1 cellular context compared by ENCODE assay signal in genomic region chr19:11496391-11497163, GRCh38.
TF ChIP-seq lines count a peak whose summit lies in the region.

No MANE protein-coding gene starts in this region.

TF ChIP-seq in K562, 482 proteins besides CTCF, POLR2A, EP300 and RAD21 (continues in another document):
- TF ChIP-seq DPF2 (IDR thresholded peaks at IDR 0.05), result peak; percentile 88
- peak; percentile 36; the same call in 1 of the 2 replicates for TF ChIP-seq ZNF316 (IDR thresholded peaks at IDR 0.05)
- TF ChIP-seq PURB (CRISPR knock-in tag; IDR thresholded peaks at IDR 0.05; ENCODE audit: low read depth), result no peak
- no peak for TF ChIP-seq SNIP1 (IDR thresholded peaks at IDR 0.05; ENCODE audit: low read depth)
- TF ChIP-seq, protein P1, sequence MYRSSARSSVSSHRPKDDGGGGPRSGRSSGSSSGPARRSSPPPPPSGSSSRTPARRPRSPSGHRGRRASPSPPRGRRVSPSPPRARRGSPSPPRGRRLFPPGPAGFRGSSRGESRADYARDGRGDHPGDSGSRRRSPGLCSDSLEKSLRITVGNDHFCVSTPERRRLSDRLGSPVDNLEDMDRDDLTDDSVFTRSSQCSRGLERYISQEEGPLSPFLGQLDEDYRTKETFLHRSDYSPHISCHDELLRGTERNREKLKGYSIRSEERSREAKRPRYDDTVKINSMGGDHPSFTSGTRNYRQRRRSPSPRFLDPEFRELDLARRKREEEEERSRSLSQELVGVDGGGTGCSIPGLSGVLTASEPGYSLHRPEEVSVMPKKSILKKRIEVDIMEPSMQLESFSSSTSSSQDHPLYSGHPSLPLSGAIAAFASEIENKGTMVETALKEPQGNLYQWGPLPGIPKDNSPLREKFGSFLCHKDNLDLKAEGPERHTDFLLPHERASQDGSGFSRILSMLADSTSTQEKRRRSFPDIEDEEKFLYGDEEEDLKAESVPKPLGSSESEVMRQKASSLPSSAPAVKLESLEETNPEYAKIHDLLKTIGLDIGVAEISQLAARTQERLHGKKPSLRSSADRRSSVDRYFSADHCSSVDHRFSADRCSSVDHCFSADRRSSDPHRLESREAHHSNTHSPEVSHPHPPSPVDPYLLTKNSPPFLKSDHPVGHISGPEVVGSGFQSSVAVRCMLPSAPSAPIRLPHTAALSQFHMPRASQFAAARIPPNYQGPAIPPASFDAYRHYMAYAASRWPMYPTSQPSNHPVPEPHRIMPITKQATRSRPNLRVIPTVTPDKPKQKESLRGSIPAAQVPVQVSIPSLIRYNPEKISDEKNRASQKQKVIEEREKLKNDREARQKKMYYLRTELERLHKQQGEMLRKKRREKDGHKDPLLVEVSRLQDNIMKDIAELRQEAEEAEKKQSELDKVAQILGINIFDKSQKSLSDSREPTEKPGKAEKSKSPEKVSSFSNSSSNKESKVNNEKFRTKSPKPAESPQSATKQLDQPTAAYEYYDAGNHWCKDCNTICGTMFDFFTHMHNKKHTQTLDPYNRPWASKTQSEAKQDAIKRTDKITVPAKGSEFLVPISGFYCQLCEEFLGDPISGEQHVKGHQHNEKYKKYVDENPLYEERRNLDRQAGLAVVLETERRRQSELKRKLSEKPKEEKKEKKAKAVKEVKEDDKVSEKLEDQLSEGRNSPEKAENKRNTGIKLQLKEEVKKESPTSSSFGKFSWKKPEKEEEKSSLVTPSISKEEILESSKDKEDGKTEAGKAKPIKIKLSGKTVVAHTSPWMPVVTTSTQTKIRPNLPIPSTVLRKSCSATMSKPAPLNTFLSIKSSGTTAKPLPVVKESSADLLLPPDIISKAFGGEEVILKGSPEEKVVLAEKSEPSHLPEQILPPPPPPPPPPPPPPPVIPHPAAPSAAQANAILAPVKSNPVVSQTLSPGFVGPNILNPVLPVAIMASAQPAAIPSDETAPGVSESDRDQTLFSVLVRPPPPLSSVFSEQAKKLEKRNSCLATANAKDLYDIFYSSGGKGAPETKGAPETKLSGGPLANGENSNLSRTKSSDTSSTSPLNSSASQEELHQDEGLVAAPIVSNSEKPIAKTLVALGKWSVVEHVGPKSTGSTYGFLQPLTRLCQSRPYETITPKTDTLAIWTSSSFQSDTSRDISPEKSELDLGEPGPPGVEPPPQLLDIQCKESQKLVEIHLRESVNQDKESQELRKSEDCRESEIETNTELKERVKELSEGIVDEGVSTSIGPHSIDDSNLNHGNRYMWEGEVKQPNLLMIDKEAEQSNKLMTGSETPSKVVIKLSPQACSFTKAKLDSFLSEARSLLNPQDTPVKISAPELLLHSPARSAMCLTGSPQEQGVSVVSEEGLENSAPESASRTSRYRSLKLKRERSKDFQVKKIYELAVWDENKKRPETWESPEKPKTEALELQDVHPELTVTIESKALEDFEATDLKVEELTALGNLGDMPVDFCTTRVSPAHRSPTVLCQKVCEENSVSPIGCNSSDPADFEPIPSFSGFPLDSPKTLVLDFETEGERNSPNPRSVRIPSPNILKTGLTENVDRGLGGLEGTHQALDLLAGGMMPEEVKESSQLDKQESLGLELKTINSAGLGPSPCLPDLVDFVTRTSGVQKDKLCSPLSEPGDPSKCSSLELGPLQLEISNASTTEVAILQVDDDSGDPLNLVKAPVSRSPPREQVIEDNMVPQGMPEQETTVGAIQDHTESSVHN (IDR thresholded peaks at IDR 0.05; ENCODE audit: borderline replicate concordance in 1 of 2, low read depth in 1 of 2), result no peak
- TF ChIP-seq BMI1 (IDR thresholded peaks at IDR 0.05; ENCODE audit: low read length), result no peak
- TF ChIP-seq ETS2 (tag; IDR thresholded peaks at IDR 0.05; ENCODE audit: borderline replicate concordance, poor library complexity, severe bottlenecking), result no peak
- peak; percentile 82; the same call in 1 of the 2 replicates for TF ChIP-seq RB1 (IDR thresholded peaks at IDR 0.05; ENCODE audit: low read depth)
- no peak for TF ChIP-seq CBX5 (IDR thresholded peaks at IDR 0.05; ENCODE audit: borderline replicate concordance, low read depth)
- TF ChIP-seq HCFC1 (IDR thresholded peaks at IDR 0.05; ENCODE audit: low read depth, low read length), result no peak
- no peak for TF ChIP-seq ZSCAN32 (CRISPR knock-in tag; IDR thresholded peaks at IDR 0.05)
- TF ChIP-seq SMARCA5 (IDR thresholded peaks at IDR 0.05), result peak; percentile 80; the same call in 1 of the 2 replicates
- no peak for TF ChIP-seq ETS1 (conservative IDR thresholded peaks at IDR 0.05; ENCODE audit: control insufficient read depth, low read depth, low read length)
- no peak for TF ChIP-seq NR1H2 (CRISPR knock-in tag; IDR thresholded peaks at IDR 0.05)
- TF ChIP-seq, protein P2, sequence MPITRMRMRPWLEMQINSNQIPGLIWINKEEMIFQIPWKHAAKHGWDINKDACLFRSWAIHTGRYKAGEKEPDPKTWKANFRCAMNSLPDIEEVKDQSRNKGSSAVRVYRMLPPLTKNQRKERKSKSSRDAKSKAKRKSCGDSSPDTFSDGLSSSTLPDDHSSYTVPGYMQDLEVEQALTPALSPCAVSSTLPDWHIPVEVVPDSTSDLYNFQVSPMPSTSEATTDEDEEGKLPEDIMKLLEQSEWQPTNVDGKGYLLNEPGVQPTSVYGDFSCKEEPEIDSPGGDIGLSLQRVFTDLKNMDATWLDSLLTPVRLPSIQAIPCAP (CRISPR knock-in tag; IDR thresholded peaks at IDR 0.05; ENCODE audit: borderline replicate concordance), result no peak
- TF ChIP-seq U2AF1 (optimal IDR thresholded peaks at IDR 0.05; ENCODE audit: low read depth, low read length), result no peak
- no peak for TF ChIP-seq ZNF561 (CRISPR knock-in tag; conservative IDR thresholded peaks at IDR 0.05)
- TF ChIP-seq NUFIP1 (IDR thresholded peaks at IDR 0.05; ENCODE audit: partially characterized antibody), result no peak
- no peak for TF ChIP-seq THRA (IDR thresholded peaks at IDR 0.05)
- no peak for TF ChIP-seq TARDBP (IDR thresholded peaks at IDR 0.05)
- TF ChIP-seq, protein P3, sequence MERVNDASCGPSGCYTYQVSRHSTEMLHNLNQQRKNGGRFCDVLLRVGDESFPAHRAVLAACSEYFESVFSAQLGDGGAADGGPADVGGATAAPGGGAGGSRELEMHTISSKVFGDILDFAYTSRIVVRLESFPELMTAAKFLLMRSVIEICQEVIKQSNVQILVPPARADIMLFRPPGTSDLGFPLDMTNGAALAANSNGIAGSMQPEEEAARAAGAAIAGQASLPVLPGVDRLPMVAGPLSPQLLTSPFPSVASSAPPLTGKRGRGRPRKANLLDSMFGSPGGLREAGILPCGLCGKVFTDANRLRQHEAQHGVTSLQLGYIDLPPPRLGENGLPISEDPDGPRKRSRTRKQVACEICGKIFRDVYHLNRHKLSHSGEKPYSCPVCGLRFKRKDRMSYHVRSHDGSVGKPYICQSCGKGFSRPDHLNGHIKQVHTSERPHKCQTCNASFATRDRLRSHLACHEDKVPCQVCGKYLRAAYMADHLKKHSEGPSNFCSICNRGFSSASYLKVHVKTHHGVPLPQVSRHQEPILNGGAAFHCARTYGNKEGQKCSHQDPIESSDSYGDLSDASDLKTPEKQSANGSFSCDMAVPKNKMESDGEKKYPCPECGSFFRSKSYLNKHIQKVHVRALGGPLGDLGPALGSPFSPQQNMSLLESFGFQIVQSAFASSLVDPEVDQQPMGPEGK (CRISPR knock-in tag; IDR thresholded peaks at IDR 0.05; ENCODE audit: borderline replicate concordance), result no peak
- TF ChIP-seq, protein P4, sequence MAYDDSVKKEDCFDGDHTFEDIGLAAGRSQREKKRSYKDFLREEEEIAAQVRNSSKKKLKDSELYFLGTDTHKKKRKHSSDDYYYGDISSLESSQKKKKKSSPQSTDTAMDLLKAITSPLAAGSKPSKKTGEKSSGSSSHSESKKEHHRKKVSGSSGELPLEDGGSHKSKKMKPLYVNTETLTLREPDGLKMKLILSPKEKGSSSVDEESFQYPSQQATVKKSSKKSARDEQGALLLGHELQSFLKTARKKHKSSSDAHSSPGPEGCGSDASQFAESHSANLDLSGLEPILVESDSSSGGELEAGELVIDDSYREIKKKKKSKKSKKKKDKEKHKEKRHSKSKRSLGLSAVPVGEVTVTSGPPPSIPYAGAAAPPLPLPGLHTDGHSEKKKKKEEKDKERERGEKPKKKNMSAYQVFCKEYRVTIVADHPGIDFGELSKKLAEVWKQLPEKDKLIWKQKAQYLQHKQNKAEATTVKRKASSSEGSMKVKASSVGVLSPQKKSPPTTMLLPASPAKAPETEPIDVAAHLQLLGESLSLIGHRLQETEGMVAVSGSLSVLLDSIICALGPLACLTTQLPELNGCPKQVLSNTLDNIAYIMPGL (CRISPR knock-in tag; IDR thresholded peaks at IDR 0.05), result no peak
- TF ChIP-seq, protein P5, sequence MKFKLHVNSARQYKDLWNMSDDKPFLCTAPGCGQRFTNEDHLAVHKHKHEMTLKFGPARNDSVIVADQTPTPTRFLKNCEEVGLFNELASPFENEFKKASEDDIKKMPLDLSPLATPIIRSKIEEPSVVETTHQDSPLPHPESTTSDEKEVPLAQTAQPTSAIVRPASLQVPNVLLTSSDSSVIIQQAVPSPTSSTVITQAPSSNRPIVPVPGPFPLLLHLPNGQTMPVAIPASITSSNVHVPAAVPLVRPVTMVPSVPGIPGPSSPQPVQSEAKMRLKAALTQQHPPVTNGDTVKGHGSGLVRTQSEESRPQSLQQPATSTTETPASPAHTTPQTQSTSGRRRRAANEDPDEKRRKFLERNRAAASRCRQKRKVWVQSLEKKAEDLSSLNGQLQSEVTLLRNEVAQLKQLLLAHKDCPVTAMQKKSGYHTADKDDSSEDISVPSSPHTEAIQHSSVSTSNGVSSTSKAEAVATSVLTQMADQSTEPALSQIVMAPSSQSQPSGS (CRISPR knock-in tag; IDR thresholded peaks at IDR 0.05), result no peak
- peak; percentile 58 for TF ChIP-seq TBP (optimal IDR thresholded peaks at IDR 0.05; ENCODE audit: low read depth, low read length)
- no peak for TF ChIP-seq HDAC6 (IDR thresholded peaks at IDR 0.05; ENCODE audit: low read depth, low read length)
- no peak for TF ChIP-seq HES1 (IDR thresholded peaks at IDR 0.05; ENCODE audit: low read depth)
- TF ChIP-seq JUND (IDR thresholded peaks at IDR 0.05; ENCODE audit: borderline replicate concordance, low read depth, low read length), result peak; percentile 93
- TF ChIP-seq JUND (tag; IDR thresholded peaks at IDR 0.05; ENCODE audit: borderline replicate concordance, low read depth, low read length), result peak; percentile 90; the same call in 2 of the 3 replicates
- no peak for TF ChIP-seq ILF3 (IDR thresholded peaks at IDR 0.05; ENCODE audit: borderline replicate concordance)
- no peak for TF ChIP-seq DIDO1 (tag; IDR thresholded peaks at IDR 0.05; ENCODE audit: low read depth)
- TF ChIP-seq ARID1B (IDR thresholded peaks at IDR 0.05), result peak; percentile 63
- TF ChIP-seq ZFP1 (CRISPR knock-in tag; IDR thresholded peaks at IDR 0.05), result no peak
- no peak for TF ChIP-seq STAT5B (CRISPR knock-in tag; IDR thresholded peaks at IDR 0.05)
- peak in 1 of 2 experiments; percentile 41; a peak in 2 of 4 replicates for TF ChIP-seq KDM1A (IDR thresholded peaks at IDR 0.05)
- no peak for TF ChIP-seq NONO (IDR thresholded peaks at IDR 0.05; ENCODE audit: low read depth in 2 of 2, low read length in 1 of 2)
- no peak for TF ChIP-seq NCOR1 (IDR thresholded peaks at IDR 0.05)
- TF ChIP-seq HNRNPH1 (optimal IDR thresholded peaks at IDR 0.05; ENCODE audit: low read depth, low read length), result no peak
- TF ChIP-seq SMARCE1 (IDR thresholded peaks at IDR 0.05), result peak; percentile 37; the same call in 1 of the 2 replicates
- no peak for TF ChIP-seq SNRNP70 (optimal IDR thresholded peaks at IDR 0.05; ENCODE audit: low read depth, low read length)
- TF ChIP-seq TOE1 (IDR thresholded peaks at IDR 0.05; ENCODE audit: borderline replicate concordance), result peak; percentile 38; the same call in 1 of the 2 replicates
- TF ChIP-seq TOE1 (CRISPR knock-in tag; IDR thresholded peaks at IDR 0.05; ENCODE audit: borderline replicate concordance, low read depth), result no peak
- no peak for TF ChIP-seq ZNF134 (CRISPR knock-in tag; conservative IDR thresholded peaks at IDR 0.05)
- TF ChIP-seq, protein P6, sequence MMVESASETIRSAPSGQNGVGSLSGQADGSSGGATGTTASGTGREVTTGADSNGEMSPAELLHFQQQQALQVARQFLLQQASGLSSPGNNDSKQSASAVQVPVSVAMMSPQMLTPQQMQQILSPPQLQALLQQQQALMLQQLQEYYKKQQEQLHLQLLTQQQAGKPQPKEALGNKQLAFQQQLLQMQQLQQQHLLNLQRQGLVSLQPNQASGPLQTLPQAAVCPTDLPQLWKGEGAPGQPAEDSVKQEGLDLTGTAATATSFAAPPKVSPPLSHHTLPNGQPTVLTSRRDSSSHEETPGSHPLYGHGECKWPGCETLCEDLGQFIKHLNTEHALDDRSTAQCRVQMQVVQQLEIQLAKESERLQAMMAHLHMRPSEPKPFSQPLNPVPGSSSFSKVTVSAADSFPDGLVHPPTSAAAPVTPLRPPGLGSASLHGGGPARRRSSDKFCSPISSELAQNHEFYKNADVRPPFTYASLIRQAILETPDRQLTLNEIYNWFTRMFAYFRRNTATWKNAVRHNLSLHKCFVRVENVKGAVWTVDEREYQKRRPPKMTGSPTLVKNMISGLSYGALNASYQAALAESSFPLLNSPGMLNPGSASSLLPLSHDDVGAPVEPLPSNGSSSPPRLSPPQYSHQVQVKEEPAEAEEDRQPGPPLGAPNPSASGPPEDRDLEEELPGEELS (CRISPR knock-in tag; IDR thresholded peaks at IDR 0.05; ENCODE audit: borderline replicate concordance), result no peak
- TF ChIP-seq GABPB1 (CRISPR knock-in tag; IDR thresholded peaks at IDR 0.05), result peak; percentile 23; the same call in 1 of the 2 replicates
- TF ChIP-seq YY1 (IDR thresholded peaks at IDR 0.05; ENCODE audit: borderline replicate concordance in 1 of 3, control insufficient read depth in 1 of 3, extremely low read depth in 1 of 3, insufficient read depth in 3 of 3, insufficient read length in 1 of 3, insufficient replicate concordance in 2 of 3, low read depth in 1 of 3, low read length in 2 of 3), result no peak
- peak; percentile 11; the same call in 1 of the 2 replicates for TF ChIP-seq ZEB2 (IDR thresholded peaks at IDR 0.05)
- no peak for TF ChIP-seq NFATC3 (IDR thresholded peaks at IDR 0.05)
